Comparison of ENCODE assay signal across 1 cellular context in genomic region chr6:28898710-28898965, GRCh38.
A peak's percentile ranks its signal among the peaks of the same experiment; 100 is the strongest.
TF ChIP-seq lines count a peak whose summit lies in the region.

No MANE protein-coding gene starts in this region.

TF ChIP-seq in K562, 482 proteins besides CTCF, POLR2A, EP300 and RAD21 (continued from another document):
- TF ChIP-seq SAFB (IDR thresholded peaks at IDR 0.05; ENCODE audit: borderline replicate concordance, low read depth, low read length) (no peak), RBM17 (IDR thresholded peaks at IDR 0.05; ENCODE audit: borderline replicate concordance, low read depth, low read length) (no peak), NR2C2 (CRISPR knock-in tag; IDR thresholded peaks at IDR 0.05) (no peak), NR2C2 (tag; IDR thresholded peaks at IDR 0.05) (peak; percentile 42; the same call in 1 of the 2 replicates), CBX3 (IDR thresholded peaks at IDR 0.05; ENCODE audit: borderline replicate concordance in 1 of 2, low read length in 2 of 2) (no peak), BRD9 (IDR thresholded peaks at IDR 0.05; ENCODE audit: low read depth, partially characterized antibody) (no peak), ZBTB2 (IDR thresholded peaks at IDR 0.05) (no peak), ZNF232 (CRISPR knock-in tag; IDR thresholded peaks at IDR 0.05) (no peak), SIRT6 (IDR thresholded peaks at IDR 0.05; ENCODE audit: low read depth, low read length) (no peak), ATF2 (CRISPR knock-in tag; IDR thresholded peaks at IDR 0.05) (no peak), HDGF (IDR thresholded peaks at IDR 0.05) (no peak), TCF3 (CRISPR knock-in tag; IDR thresholded peaks at IDR 0.05) (no peak)
- TF ChIP-seq, protein P1, sequence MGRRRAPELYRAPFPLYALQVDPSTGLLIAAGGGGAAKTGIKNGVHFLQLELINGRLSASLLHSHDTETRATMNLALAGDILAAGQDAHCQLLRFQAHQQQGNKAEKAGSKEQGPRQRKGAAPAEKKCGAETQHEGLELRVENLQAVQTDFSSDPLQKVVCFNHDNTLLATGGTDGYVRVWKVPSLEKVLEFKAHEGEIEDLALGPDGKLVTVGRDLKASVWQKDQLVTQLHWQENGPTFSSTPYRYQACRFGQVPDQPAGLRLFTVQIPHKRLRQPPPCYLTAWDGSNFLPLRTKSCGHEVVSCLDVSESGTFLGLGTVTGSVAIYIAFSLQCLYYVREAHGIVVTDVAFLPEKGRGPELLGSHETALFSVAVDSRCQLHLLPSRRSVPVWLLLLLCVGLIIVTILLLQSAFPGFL (CRISPR knock-in tag; IDR thresholded peaks at IDR 0.05) = no peak
- TF ChIP-seq, protein P2, sequence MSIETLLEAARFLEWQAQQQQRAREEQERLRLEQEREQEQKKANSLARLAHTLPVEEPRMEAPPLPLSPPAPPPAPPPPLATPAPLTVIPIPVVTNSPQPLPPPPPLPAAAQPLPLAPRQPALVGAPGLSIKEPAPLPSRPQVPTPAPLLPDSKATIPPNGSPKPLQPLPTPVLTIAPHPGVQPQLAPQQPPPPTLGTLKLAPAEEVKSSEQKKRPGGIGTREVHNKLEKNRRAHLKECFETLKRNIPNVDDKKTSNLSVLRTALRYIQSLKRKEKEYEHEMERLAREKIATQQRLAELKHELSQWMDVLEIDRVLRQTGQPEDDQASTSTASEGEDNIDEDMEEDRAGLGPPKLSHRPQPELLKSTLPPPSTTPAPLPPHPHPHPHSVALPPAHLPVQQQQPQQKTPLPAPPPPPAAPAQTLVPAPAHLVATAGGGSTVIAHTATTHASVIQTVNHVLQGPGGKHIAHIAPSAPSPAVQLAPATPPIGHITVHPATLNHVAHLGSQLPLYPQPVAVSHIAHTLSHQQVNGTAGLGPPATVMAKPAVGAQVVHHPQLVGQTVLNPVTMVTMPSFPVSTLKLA (conservative IDR thresholded peaks at IDR 0.05) = 0 out of 4 replicates have a peak, but pooled peaks of 1 of the 2 experiments have one; percentile 1
